9 cellular contexts compared by ENCODE assay signal in genomic region chr1:167052389-167052788, GRCh38. TPM values are rescaled to one million over a fixed set of nuclear protein-coding genes. Genes with fewer than 3 reads are reported as not detected.
DNase-seq lines count a peak whose midpoint lies in the region; ATAC-seq, FAIRE-seq and TF ChIP-seq lines count a peak whose summit lies in the region.
"Had no signal": no experiment of that assay in that cellular context is flagged by ENCODE, and none has a peak within 500 bp of the region (broad histone marks: within the 10 kb centered on the region; RNA-seq: fewer than 3 reads in every experiment).

No MANE protein-coding gene starts in this region.

- H3K4me3 Mint-ChIP-seq in mesothelial cell of epicardium: no peak overlapping the region

- H3K9me3 Mint-ChIP-seq in mesothelial cell of epicardium: no peaks in the 10 kb centered on the region

- FAIRE-seq in bronchial epithelial cell (lab: Jason Lieb, UNC): no peak

- TF ChIP-seq CTCF in bronchial epithelial cell (IDR thresholded peaks at IDR 0.05; ENCODE audit: insufficient read depth, low read length, severe bottlenecking): peak; percentile 59
- peak; percentile 19 for TF ChIP-seq CTCF in mesothelial cell of epicardium (IDR thresholded peaks at IDR 0.05; ENCODE audit: unreplicated experiment)

- H3K4me1 Mint-ChIP-seq in mesothelial cell of epicardium: no peaks in the 10 kb centered on the region

- H3K27ac Mint-ChIP-seq in mesothelial cell of epicardium: no peak overlapping the region

- H3K27me3 ChIP-seq in bronchial epithelial cell (ENCODE audit: control insufficient read depth, insufficient read depth, low read length): no peaks in the 10 kb centered on the region

- H3K36me3 Mint-ChIP-seq in mesothelial cell of epicardium: no peaks in the 10 kb centered on the region

- H3K27me3 Mint-ChIP-seq in mesothelial cell of epicardium (ENCODE audit: low read depth): peaks cover 8% of the 10 kb centered on the region

- no peaks in the 10 kb centered on the region for H3K36me3 ChIP-seq in bronchial epithelial cell (ENCODE audit: control insufficient read depth, insufficient read depth, low read length)

- DNase-seq in Daoy (ENCODE audit: low read depth) (peak; percentile 36), KBM-7 (peak; percentile 35), bronchial epithelial cell (ENCODE audit: low read depth) (peak; percentile 13), mesothelial cell of epicardium (ENCODE audit: low spot score in 2 of 2, unreplicated experiment in 2 of 2) (no peak), NCI-H226 (no peak), EL (no peak), GM19238 (ENCODE audit: insufficient read length, low spot score) (no peak)
- DNase-seq: T-helper 9 cell had no signal

- no peak for ATAC-seq in HG02852 (IDR thresholded peaks at IDR 0.05; ENCODE audit: unreplicated experiment)

- in situ Hi-C loops in KBM-7 (cut with MboI; ENCODE audit: low pct_unique_long_range_greater_than_20kb, low sequenced_read_pairs): loop anchor here (10.0 kb wide), 1 partner anchor 138 kb away; no protein-coding TSS in a partner anchor

- no peak overlapping the region for H3K4me3 ChIP-seq in bronchial epithelial cell (ENCODE audit: low read depth, low read length)

RNA-seq across cellular contexts. Expression of gene GPA33, which starts 37.8 kb away (rescaled TPM):
- not detected in 2 replicates for total RNA-seq in Daoy (2014; rRNA removed; shearing (Covaris generic))
- not detected in 2 replicates for total RNA-seq in bronchial epithelial cell
- 1.2 to 1.9 TPM (median 1.6 TPM) in 3 replicates for total RNA-seq in mesothelial cell of epicardium

RNA-seq across cellular contexts. Expression of gene STYXL2, which starts 41.5 kb away (rescaled TPM):
- total RNA-seq in Daoy (2014; rRNA removed; shearing (Covaris generic)): not detected in 2 replicates
- total RNA-seq in bronchial epithelial cell: not detected in 2 replicates
- 0.16 to 0.18 TPM in 2 of 3 replicates, not detected in the other for total RNA-seq in mesothelial cell of epicardium

Comparison
In these comparisons a context has a peak if more than half of its experiments do, and no peak if none do; other contexts are left out.
1. DNase-seq: peak in Daoy (single experiment), KBM-7 (single experiment) and bronchial epithelial cell (single experiment); none in mesothelial cell of epicardium (0 of 2), NCI-H226 (single experiment), EL (single experiment) and GM19238 (single experiment).